28 cellular contexts compared by ENCODE assay signal in genomic region chrX:13043938-13044337, GRCh38. TPM values are rescaled to one million over a fixed set of nuclear protein-coding genes. Genes with fewer than 3 reads are reported as not detected.
DNase-seq lines count a peak whose midpoint lies in the region; ATAC-seq and TF ChIP-seq lines count a peak whose summit lies in the region.
"Had no signal": no experiment of that assay in that cellular context is flagged by ENCODE, and none has a peak within 500 bp of the region (broad histone marks: within the 10 kb centered on the region; RNA-seq: fewer than 3 reads in every experiment).

No MANE protein-coding gene starts in this region.

- H3K9ac ChIP-seq in SU-DHL-6 (ENCODE audit: low read length) = peak overlapping the region; percentile 76
- no peak overlapping the region for H3K9ac ChIP-seq in neuronal stem cell (ENCODE audit: low read depth, low read length, poor library complexity)
- H3K9ac ChIP-seq: BLaER1 had no signal

- ATAC-seq in GM21737 (IDR thresholded peaks at IDR 0.05; ENCODE audit: unreplicated experiment) = no peak
- ATAC-seq in activated naive CD8-positive, alpha-beta T cell treated with anti-CD3 and anti-CD28 coated beads, Interleukin-2, amount 50 U/mL, for 24 hours = no peak
- ATAC-seq: GM12878 had no signal

- peaks cover 4% of the 10 kb centered on the region for H3K36me3 Mint-ChIP-seq in activated CD4-positive, alpha-beta T cell treated with anti-CD3 and anti-CD28 coated beads, Interleukin-2, amount 10 ng/mL, durations not matched to agents 24 days and 14 days (ENCODE audit: low read depth)
- no peaks in the 10 kb centered on the region for H3K36me3 Mint-ChIP-seq in activated naive CD8-positive, alpha-beta T cell treated with anti-CD3 and anti-CD28 coated beads, Interleukin-2, amount 50 U/mL, for 24 hours (ENCODE audit: low read depth)
- H3K36me3 Mint-ChIP-seq: CD14-positive monocyte; CD4-positive, alpha-beta memory T cell; CD4-positive, CD25-positive, alpha-beta regulatory T cell had no signal

- no peak overlapping the region for H3K23ac ChIP-seq in neuronal stem cell (ENCODE audit: low read depth, low read length, poor library complexity)

- H2BK5ac ChIP-seq in neuronal stem cell (ENCODE audit: low read length) = no peak overlapping the region

- H3K4me3 ChIP-seq in H7 (ENCODE audit: insufficient read depth, low read depth, low read length) (no peak overlapping the region), SU-DHL-6 (ENCODE audit: insufficient read depth, low read length, poor library complexity, severe bottlenecking) (peak overlapping the region; percentile 53), neuronal stem cell (ENCODE audit: low read length in 2 of 2) (no peak overlapping the region)
- H3K4me3 ChIP-seq: BLaER1, GM12878 had no signal

- H2AFZ ChIP-seq in SU-DHL-6 (ENCODE audit: low read depth, low read length, severe bottlenecking) (no peak overlapping the region), neuronal stem cell (ENCODE audit: low read length) (no peak overlapping the region)

- H3K27me3 ChIP-seq in H7 (ENCODE audit: control insufficient read depth, insufficient read depth, low read length) (no peaks in the 10 kb centered on the region), SU-DHL-6 (ENCODE audit: low read length) (no peaks in the 10 kb centered on the region), neuronal stem cell (ENCODE audit: control insufficient read depth in 3 of 3, insufficient read depth in 3 of 3, low read depth in 1 of 3, low read length in 3 of 3) (no peaks in the 10 kb centered on the region)
- H3K27me3 ChIP-seq: BE2C, BLaER1 had no signal

- H3K79me1 ChIP-seq in neuronal stem cell (ENCODE audit: low read depth, low read length) = no peaks in the 10 kb centered on the region

- H3K9me3 ChIP-seq in SU-DHL-6 (ENCODE audit: insufficient read depth, low read length) = no peaks in the 10 kb centered on the region
- H3K9me3 ChIP-seq in neuronal stem cell (replicated peaks in 1 of 2; ENCODE audit: control insufficient read depth in 2 of 2, insufficient read depth in 1 of 2, low read depth in 1 of 2, low read length in 2 of 2) = no peaks in the 10 kb centered on the region
- H3K9me3 ChIP-seq: BE2C had no signal

- H3K36me3 ChIP-seq in H7 (replicated peaks; ENCODE audit: control insufficient read depth, insufficient read depth, low read length) (no peaks in the 10 kb centered on the region), SU-DHL-6 (ENCODE audit: low read length) (peaks cover 18% of the 10 kb centered on the region; the same call in 1 of the 2 replicates), neuronal stem cell (replicated peaks in 1 of 2; ENCODE audit: control insufficient read depth in 2 of 2, insufficient read depth in 2 of 2, low read length in 2 of 2) (no peaks in the 10 kb centered on the region)
- H3K36me3 ChIP-seq: BE2C, BLaER1 had no signal

- H3K4me2 ChIP-seq in SU-DHL-6 (ENCODE audit: low read depth, low read length, poor library complexity, severe bottlenecking) = peak overlapping the region; percentile 75
- H3K4me2 ChIP-seq in neuronal stem cell (ENCODE audit: insufficient read depth, low read length, poor library complexity, severe bottlenecking) = no peak overlapping the region
- H3K4me2 ChIP-seq: BLaER1 had no signal

- no peak overlapping the region for H3K4me3 Mint-ChIP-seq in activated CD4-positive, alpha-beta T cell treated with anti-CD3 and anti-CD28 coated beads, Interleukin-2, amount 10 ng/mL, durations not matched to agents 24 days and 14 days
- H3K4me3 Mint-ChIP-seq in activated naive CD8-positive, alpha-beta T cell treated with anti-CD3 and anti-CD28 coated beads, Interleukin-2, amount 50 U/mL, for 24 hours = no peak overlapping the region
- H3K4me3 Mint-ChIP-seq: CD14-positive monocyte; CD4-positive, alpha-beta memory T cell; CD4-positive, CD25-positive, alpha-beta regulatory T cell; CD8-positive, alpha-beta memory T cell had no signal

- peak; percentile 14 for DNase-seq in activated CD4-positive, alpha-beta T cell treated with anti-CD3 and anti-CD28 coated beads, Interleukin-2, amount 10 ng/mL, durations not matched to agents 24 days and 14 days
- DNase-seq in activated CD4-positive, alpha-beta T cell treated with anti-CD3 and anti-CD28 coated beads, Interleukin-2, amount 50 U/mL, for 1 hour = no peak
- DNase-seq in H7 (peak; percentile 47), neuronal stem cell (ENCODE audit: low spot score) (no peak)
- DNase-seq in activated naive CD8-positive, alpha-beta T cell treated with anti-CD3 and anti-CD28 coated beads, Interleukin-2, amount 50 U/mL, for 24 hours = no peak
- DNase-seq: 8988T; ACHN; BE2C; C1 segment of cervical spinal cord; CD4-positive, alpha-beta memory T cell; CD4-positive, CD25-positive, alpha-beta regulatory T cell; CD8-positive, alpha-beta memory T cell; COR-L47; DMS 273 treated with DMSO at 0.1 percent for 48 hours; DMS153; DMS53; DMS79; DND-41; EL; GDM1 had no signal

- TF ChIP-seq CTCF in SU-DHL-6 (IDR thresholded peaks at IDR 0.05; ENCODE audit: insufficient read depth, low read length, poor library complexity, severe bottlenecking) = no peak

- H3K18ac ChIP-seq in neuronal stem cell (ENCODE audit: low read length) = no peak overlapping the region

- H3K14ac ChIP-seq in neuronal stem cell (ENCODE audit: low read length) = no peak overlapping the region

- peak overlapping the region; percentile 70 for H2AK5ac ChIP-seq in neuronal stem cell (ENCODE audit: low read depth, low read length)

- H2BK120ac ChIP-seq in neuronal stem cell (ENCODE audit: low read depth, low read length) = no peak overlapping the region

- no peaks in the 10 kb centered on the region for H3K27me3 Mint-ChIP-seq in activated CD4-positive, alpha-beta T cell treated with anti-CD3 and anti-CD28 coated beads, Interleukin-2, amount 10 ng/mL, durations not matched to agents 24 days and 14 days
- no peaks in the 10 kb centered on the region for H3K27me3 Mint-ChIP-seq in activated naive CD8-positive, alpha-beta T cell treated with anti-CD3 and anti-CD28 coated beads, Interleukin-2, amount 50 U/mL, for 24 hours
- H3K27me3 Mint-ChIP-seq: CD4-positive, alpha-beta memory T cell; CD4-positive, CD25-positive, alpha-beta regulatory T cell had no signal

- H4K8ac ChIP-seq in neuronal stem cell (ENCODE audit: low read depth, low read length) = no peak overlapping the region

- H2BK15ac ChIP-seq in neuronal stem cell (ENCODE audit: low read length) = no peak overlapping the region

- peaks cover 14% of the 10 kb centered on the region for H3K4me1 Mint-ChIP-seq in activated CD4-positive, alpha-beta T cell treated with anti-CD3 and anti-CD28 coated beads, Interleukin-2, amount 10 ng/mL, durations not matched to agents 24 days and 14 days
- H3K4me1 Mint-ChIP-seq in activated naive CD8-positive, alpha-beta T cell treated with anti-CD3 and anti-CD28 coated beads, Interleukin-2, amount 50 U/mL, for 24 hours = peaks cover 46% of the 10 kb centered on the region

- H3K27ac ChIP-seq in SU-DHL-6 (ENCODE audit: low read depth, low read length) (peak overlapping the region; percentile 72), neuronal stem cell (replicated peaks; ENCODE audit: low read length) (no peak overlapping the region)
- H3K27ac ChIP-seq: BLaER1 had no signal

- no peak overlapping the region for H2BK12ac ChIP-seq in neuronal stem cell (ENCODE audit: low read length)

- WGBS in neuronal stem cell (ENCODE audit: extremely low coverage in 2 of 2, insufficient read length in 2 of 2, insufficient replicate concordance in 1 of 2), 2 donors = no CpG with 5 or more reads among the region's 25 CpGs

- intact Hi-C loops in activated CD4-positive, alpha-beta T cell treated with anti-CD3 and anti-CD28 coated beads, Interleukin-2, amount 10 ng/mL, durations not matched to agents 24 days and 14 days (cut with micrococcal nuclease) = no loop called here

- no peak overlapping the region for H3K4ac ChIP-seq in neuronal stem cell (ENCODE audit: low read length)

- H4K91ac ChIP-seq in neuronal stem cell (ENCODE audit: low read depth, low read length, poor library complexity) = no peak overlapping the region

- peaks cover 27% of the 10 kb centered on the region; the same call in 1 of the 2 replicates for H3F3A ChIP-seq in SU-DHL-6 (ENCODE audit: insufficient read depth)

- H3K9me3 Mint-ChIP-seq in activated CD4-positive, alpha-beta T cell treated with anti-CD3 and anti-CD28 coated beads, Interleukin-2, amount 10 ng/mL, durations not matched to agents 24 days and 14 days = peaks cover 7% of the 10 kb centered on the region
- H3K9me3 Mint-ChIP-seq in activated naive CD8-positive, alpha-beta T cell treated with anti-CD3 and anti-CD28 coated beads, Interleukin-2, amount 50 U/mL, for 24 hours = no peaks in the 10 kb centered on the region
- H3K9me3 Mint-ChIP-seq: CD4-positive, alpha-beta memory T cell; CD4-positive, CD25-positive, alpha-beta regulatory T cell; CD8-positive, alpha-beta memory T cell had no signal

- no peaks in the 10 kb centered on the region for H3K4me1 ChIP-seq in neuronal stem cell (ENCODE audit: control insufficient read depth in 2 of 2, insufficient read depth in 1 of 2, low read depth in 1 of 2, low read length in 2 of 2)
- H3K4me1 ChIP-seq: BE2C had no signal

- H4K20me1 ChIP-seq in SU-DHL-6 (ENCODE audit: low read depth, low read length) = no peaks in the 10 kb centered on the region
- H4K20me1 ChIP-seq: BLaER1 had no signal

- peaks cover 49% of the 10 kb centered on the region; the same call in 1 of the 2 replicates for H3K79me2 ChIP-seq in SU-DHL-6 (ENCODE audit: insufficient read depth, low read length)

- H3K9me2 ChIP-seq in SU-DHL-6 (replicated peaks; ENCODE audit: insufficient read depth, low read length) = no peaks in the 10 kb centered on the region

- no peak overlapping the region for H3K27ac Mint-ChIP-seq in activated CD4-positive, alpha-beta T cell treated with anti-CD3 and anti-CD28 coated beads, Interleukin-2, amount 10 ng/mL, durations not matched to agents 24 days and 14 days
- H3K27ac Mint-ChIP-seq in activated naive CD8-positive, alpha-beta T cell treated with anti-CD3 and anti-CD28 coated beads, Interleukin-2, amount 50 U/mL, for 24 hours = no peak overlapping the region
- H3K27ac Mint-ChIP-seq: CD14-positive monocyte; CD4-positive, alpha-beta memory T cell; CD4-positive, CD25-positive, alpha-beta regulatory T cell; CD8-positive, alpha-beta memory T cell had no signal

RNA-seq across cellular contexts. Expression of gene FAM9C, which starts 0.5 kb away (rescaled TPM):
- not detected in 2 replicates for total RNA-seq in activated CD4-positive, alpha-beta T cell treated with anti-CD3 and anti-CD28 coated beads, Interleukin-2, amount 10 ng/mL, durations not matched to agents 24 days and 14 days
- total RNA-seq in H7 (2014; rRNA removed; shearing (Covaris generic)) = 0.07 and 0.18 TPM in 2 replicates
- polyA plus RNA-seq in neuronal stem cell (2013, experiment 1 of 2) = not detected
- polyA plus RNA-seq in neuronal stem cell (2013, experiment 2 of 2) = not detected
- total RNA-seq: A673; CD4-positive, alpha-beta memory T cell; CD4-positive, CD25-positive, alpha-beta regulatory T cell; CD8-positive, alpha-beta memory T cell; Daoy; G401; GM12878 had no signal
- polyA plus RNA-seq: CD14-positive monocyte; CD4-positive, CD25-positive, alpha-beta regulatory T cell; CD8-positive, alpha-beta memory T cell had no signal

Comparison
In these comparisons a context has a peak if more than half of its experiments do, and no peak if none do; other contexts are left out.
1. DNase-seq: peak in activated CD4-positive, alpha-beta T cell treated with anti-CD3 and anti-CD28 coated beads, Interleukin-2, amount 10 ng/mL, durations not matched to agents 24 days and 14 days (single experiment) and H7 (single experiment); none in activated CD4-positive, alpha-beta T cell treated with anti-CD3 and anti-CD28 coated beads, Interleukin-2, amount 50 U/mL, for 1 hour (single experiment), neuronal stem cell (single experiment) and activated naive CD8-positive, alpha-beta T cell treated with anti-CD3 and anti-CD28 coated beads, Interleukin-2, amount 50 U/mL, for 24 hours (single experiment).